ENCODE assay signal across 28 cellular contexts in the genomic region with DNA sequence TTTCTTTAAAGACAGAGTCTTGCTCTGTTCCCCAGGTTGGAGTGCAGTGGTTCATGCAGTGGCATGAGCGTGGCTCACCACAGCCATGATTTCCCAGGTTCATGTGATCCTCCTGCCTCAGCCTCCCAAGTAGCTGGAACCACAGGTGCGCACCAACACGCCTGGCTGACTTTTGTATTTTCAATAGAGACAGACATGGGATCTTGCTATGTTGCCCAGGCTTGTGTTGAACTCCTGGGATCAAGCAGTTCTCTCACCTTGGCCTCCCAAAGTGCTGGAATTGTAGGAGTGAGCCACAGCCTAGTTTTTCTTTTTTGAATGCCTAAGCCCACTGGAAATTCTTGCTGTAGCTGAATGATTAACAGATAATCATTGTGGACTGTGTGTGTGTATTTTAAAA.
"Had no signal": no experiment of that assay in that cellular context is flagged by ENCODE, and none has a peak within 500 bp of the region (broad histone marks: within the 10 kb centered on the region; RNA-seq: fewer than 3 reads in every experiment).

No MANE protein-coding gene starts in this region.

- H3K9me3 ChIP-seq: colonic mucosa, esophagus muscularis mucosa, esophagus squamous epithelium, gastrocnemius medialis, gastroesophageal sphincter, heart left ventricle had no signal

- FAIRE-seq: colon, endometrium, endothelial cell of umbilical vein, frontal cortex had no signal

- ATAC-seq: effector memory CD8-positive, alpha-beta T cell; esophagus mucosa; foreskin keratinocyte; gastrocnemius medialis; gastroesophageal sphincter; heart left ventricle; heart right ventricle had no signal

- H3K27me3 ChIP-seq: colonic mucosa, dorsolateral prefrontal cortex, esophagus muscularis mucosa, esophagus squamous epithelium, foreskin keratinocyte, gastrocnemius medialis, gastroesophageal sphincter, heart left ventricle, heart right ventricle had no signal

- H3K4me3 ChIP-seq: colonic mucosa, coronary artery, dorsolateral prefrontal cortex, esophagus muscularis mucosa, esophagus squamous epithelium, gastrocnemius medialis, gastroesophageal sphincter, heart left ventricle, heart right ventricle had no signal

- DNase-seq: colonic mucosa; cortex of kidney; dermis blood vessel endothelial cell; dorsolateral prefrontal cortex; effector CD4-positive, alpha-beta T cell; effector CD8-positive, alpha-beta T cell; effector memory CD4-positive, alpha-beta T cell; effector memory CD8-positive, alpha-beta T cell; endodermal cell; erythroblast; esophagus squamous epithelium; foreskin fibroblast; foreskin keratinocyte; foreskin melanocyte; gastrocnemius medialis; glutamatergic neuron; head of caudate nucleus; heart left ventricle; heart right ventricle had no signal

- H3K27ac ChIP-seq: colonic mucosa, dorsolateral prefrontal cortex, epithelial cell of prostate, esophagus muscularis mucosa, esophagus squamous epithelium, foreskin keratinocyte, gastrocnemius medialis, gastroesophageal sphincter, heart left ventricle, heart right ventricle had no signal

- H3K36me3 ChIP-seq: colonic mucosa, esophagus muscularis mucosa, esophagus squamous epithelium, gastrocnemius medialis, gastroesophageal sphincter, heart left ventricle had no signal

- H3K4me1 ChIP-seq: colonic mucosa, esophagus squamous epithelium, foreskin keratinocyte had no signal
